Comparison of ENCODE assay signal across 13 cellular contexts in genomic region chr2:232321156-232321816, GRCh38. TPM values are rescaled to one million over a fixed set of nuclear protein-coding genes. Genes with fewer than 3 reads are reported as not detected.
DNase-seq lines count a peak whose midpoint lies in the region; ATAC-seq and TF ChIP-seq lines count a peak whose summit lies in the region.
"Had no signal": no experiment of that assay in that cellular context is flagged by ENCODE, and none has a peak within 500 bp of the region (broad histone marks: within the 10 kb centered on the region; RNA-seq: fewer than 3 reads in every experiment).

No MANE protein-coding gene starts in this region.

- no peak overlapping the region for H3K9ac ChIP-seq in neuronal stem cell (ENCODE audit: low read depth, low read length, poor library complexity)

- no peak for ATAC-seq in HG02759 (IDR thresholded peaks at IDR 0.05; ENCODE audit: unreplicated experiment)
- ATAC-seq: gastroesophageal sphincter had no signal

- H3K27ac ChIP-seq in left ventricle myocardium inferior (replicated peaks) (no peak overlapping the region), right atrium auricular region (no peak overlapping the region), neuronal stem cell (replicated peaks; ENCODE audit: low read length) (no peak overlapping the region)
- H3K27ac ChIP-seq: breast epithelium, gastroesophageal sphincter had no signal

- no peak overlapping the region for H2AK5ac ChIP-seq in neuronal stem cell (ENCODE audit: low read depth, low read length)

- no peak overlapping the region for H3K23ac ChIP-seq in neuronal stem cell (ENCODE audit: low read depth, low read length, poor library complexity)

- DNase-seq in left ventricle myocardium inferior = peak; percentile 1
- DNase-seq in right atrium auricular region (ENCODE audit: low spot score) = no peak
- DNase-seq in activated naive CD4-positive, alpha-beta T cell treated with anti-CD3 and anti-CD28 coated beads, Interleukin-2, amount 10 ng/mL, durations not matched to agents 7 days and 5 days = peak; percentile 81
- no peak for DNase-seq in neuronal stem cell (ENCODE audit: low spot score)
- no peak for DNase-seq in SHP77 (lab: John Stamatoyannopoulos, UW)
- no peak for DNase-seq in foreskin fibroblast
- DNase-seq in D341Med (ENCODE audit: low spot score) = no peak
- DNase-seq: NCI-H226, SW 1271 had no signal

- H3K18ac ChIP-seq in neuronal stem cell (ENCODE audit: low read length) = peak overlapping the region; percentile 49

- H2AFZ ChIP-seq in neuronal stem cell (ENCODE audit: low read length) = no peak overlapping the region

- H3K36me3 Mint-ChIP-seq in activated naive CD4-positive, alpha-beta T cell treated with anti-CD3 and anti-CD28 coated beads, Interleukin-2, amount 10 ng/mL, durations not matched to agents 7 days and 5 days = peaks cover 9% of the 10 kb centered on the region

- H3K4me3 Mint-ChIP-seq in activated naive CD4-positive, alpha-beta T cell treated with anti-CD3 and anti-CD28 coated beads, Interleukin-2, amount 10 ng/mL, durations not matched to agents 7 days and 5 days = peak overlapping the region; percentile 45

- H3K4me3 ChIP-seq in left ventricle myocardium inferior (no peak overlapping the region), right atrium auricular region (no peak overlapping the region), neuronal stem cell (ENCODE audit: low read length in 2 of 2) (no peak overlapping the region), foreskin fibroblast (ENCODE audit: low read depth in 1 of 2, low read length in 2 of 2) (no peak overlapping the region)
- H3K4me3 ChIP-seq: breast epithelium, gastroesophageal sphincter had no signal

- WGBS in neuronal stem cell (ENCODE audit: extremely low coverage in 2 of 2, insufficient read length in 2 of 2, insufficient replicate concordance in 1 of 2), 2 donors = no CpG with 5 or more reads among the region's 18 CpGs

- H3K36me3 ChIP-seq in left ventricle myocardium inferior = no peaks in the 10 kb centered on the region
- H3K36me3 ChIP-seq in right atrium auricular region = no peaks in the 10 kb centered on the region
- no peaks in the 10 kb centered on the region for H3K36me3 ChIP-seq in neuronal stem cell (replicated peaks in 1 of 2; ENCODE audit: control insufficient read depth in 2 of 2, insufficient read depth in 2 of 2, low read length in 2 of 2)
- H3K36me3 ChIP-seq: breast epithelium, gastroesophageal sphincter had no signal

- H3K4me1 ChIP-seq in left ventricle myocardium inferior = peaks cover 18% of the 10 kb centered on the region
- H3K4me1 ChIP-seq in right atrium auricular region = peaks cover 0 to 15% of the 10 kb centered on the region in 2 donors
- peaks cover 2% of the 10 kb centered on the region in 2 donors for H3K4me1 ChIP-seq in neuronal stem cell (ENCODE audit: control insufficient read depth in 2 of 2, insufficient read depth in 1 of 2, low read depth in 1 of 2, low read length in 2 of 2)

- no peak overlapping the region for H2BK120ac ChIP-seq in neuronal stem cell (ENCODE audit: low read depth, low read length)

- H3K4me1 Mint-ChIP-seq in activated naive CD4-positive, alpha-beta T cell treated with anti-CD3 and anti-CD28 coated beads, Interleukin-2, amount 10 ng/mL, durations not matched to agents 7 days and 5 days = peaks cover 66% of the 10 kb centered on the region

- H3K27me3 Mint-ChIP-seq in activated naive CD4-positive, alpha-beta T cell treated with anti-CD3 and anti-CD28 coated beads, Interleukin-2, amount 10 ng/mL, durations not matched to agents 7 days and 5 days = no peaks in the 10 kb centered on the region

- H2BK5ac ChIP-seq in neuronal stem cell (ENCODE audit: low read length) = no peak overlapping the region

- intact Hi-C loops in left ventricle myocardium inferior (cut with micrococcal nuclease) = loop anchor here (10.0 kb wide), 1 partner anchor 396 kb away; the partner anchor contains the start of gene NPPC

- TF ChIP-seq CTCF in left ventricle myocardium inferior (IDR thresholded peaks at IDR 0.05; ENCODE audit: borderline replicate concordance) (no peak), right atrium auricular region (IDR thresholded peaks at IDR 0.05) (no peak), foreskin fibroblast (IDR thresholded peaks at IDR 0.05; ENCODE audit: low read depth, low read length) (no peak)

- peak overlapping the region; percentile 93 for H3K27ac Mint-ChIP-seq in activated naive CD4-positive, alpha-beta T cell treated with anti-CD3 and anti-CD28 coated beads, Interleukin-2, amount 10 ng/mL, durations not matched to agents 7 days and 5 days

- H3K27me3 ChIP-seq in left ventricle myocardium inferior (ENCODE audit: low read depth) = no peaks in the 10 kb centered on the region
- no peaks in the 10 kb centered on the region for H3K27me3 ChIP-seq in right atrium auricular region
- no peaks in the 10 kb centered on the region for H3K27me3 ChIP-seq in neuronal stem cell (ENCODE audit: control insufficient read depth in 3 of 3, insufficient read depth in 3 of 3, low read depth in 1 of 3, low read length in 3 of 3)
- H3K27me3 ChIP-seq: breast epithelium, gastroesophageal sphincter had no signal

- no peak overlapping the region for H2BK15ac ChIP-seq in neuronal stem cell (ENCODE audit: low read length)

- CTCF ChIA-PET in activated naive CD4-positive, alpha-beta T cell treated with anti-CD3 and anti-CD28 coated beads, Interleukin-2, amount 10 ng/mL, durations not matched to agents 7 days and 5 days (lab: Charles Lee) = interaction anchor here (0.9 to 2.2 kb wide), 5 partner anchors 10 to 180 kb away, joined by 3 to 13 read pairs (median 4); no protein-coding TSS in a partner anchor

- H3K9me3 Mint-ChIP-seq in activated naive CD4-positive, alpha-beta T cell treated with anti-CD3 and anti-CD28 coated beads, Interleukin-2, amount 10 ng/mL, durations not matched to agents 7 days and 5 days = no peaks in the 10 kb centered on the region

- no peak overlapping the region for H2BK12ac ChIP-seq in neuronal stem cell (ENCODE audit: low read length)

- H3K14ac ChIP-seq in neuronal stem cell (ENCODE audit: low read length) = no peak overlapping the region

- no peak overlapping the region for H3K4me2 ChIP-seq in neuronal stem cell (ENCODE audit: insufficient read depth, low read length, poor library complexity, severe bottlenecking)

- H3K9me3 ChIP-seq in left ventricle myocardium inferior (replicated peaks) (no peaks in the 10 kb centered on the region), right atrium auricular region (no peaks in the 10 kb centered on the region), neuronal stem cell (replicated peaks in 1 of 2; ENCODE audit: control insufficient read depth in 2 of 2, insufficient read depth in 1 of 2, low read depth in 1 of 2, low read length in 2 of 2) (no peaks in the 10 kb centered on the region)
- H3K9me3 ChIP-seq: breast epithelium, gastroesophageal sphincter had no signal

- no peak overlapping the region for H3K4ac ChIP-seq in neuronal stem cell (ENCODE audit: low read length)

- peaks cover 3% of the 10 kb centered on the region for H3K79me1 ChIP-seq in neuronal stem cell (ENCODE audit: low read depth, low read length)

- no peak overlapping the region for H4K8ac ChIP-seq in neuronal stem cell (ENCODE audit: low read depth, low read length)

- H4K91ac ChIP-seq in neuronal stem cell (ENCODE audit: low read depth, low read length, poor library complexity) = no peak overlapping the region

RNA-seq across cellular contexts. Expression of gene ALPP, which starts 57.3 kb away (rescaled TPM):
- not detected for total RNA-seq in left ventricle myocardium inferior
- not detected for total RNA-seq in right atrium auricular region
- not detected for polyA plus RNA-seq in neuronal stem cell (2013, experiment 1 of 2)
- polyA plus RNA-seq in neuronal stem cell (2013, experiment 2 of 2) = not detected
- total RNA-seq: breast epithelium, gastroesophageal sphincter, mucosa of gallbladder had no signal

Comparison
In these comparisons a context has a peak if more than half of its experiments do, and no peak if none do; other contexts are left out.
1. DNase-seq: peak in left ventricle myocardium inferior (single experiment) and activated naive CD4-positive, alpha-beta T cell treated with anti-CD3 and anti-CD28 coated beads, Interleukin-2, amount 10 ng/mL, durations not matched to agents 7 days and 5 days (single experiment); none in right atrium auricular region (single experiment), neuronal stem cell (single experiment), SHP77 (0 of 2), foreskin fibroblast (0 of 2) and D341Med (single experiment).